ENCODE assay signal across 1 cellular context in genomic region chr7:112450807-112451661, GRCh38.
A peak's percentile ranks its signal among the peaks of the same experiment; 100 is the strongest.
TF ChIP-seq lines count a peak whose summit lies in the region.

No MANE protein-coding gene starts in this region.

TF ChIP-seq in HCT116, 20 proteins besides CTCF, POLR2A, EP300 and RAD21 (continued from another document):
- TF ChIP-seq ATF3 (IDR thresholded peaks at IDR 0.05) (no peak), EGR1 (IDR thresholded peaks at IDR 0.05; ENCODE audit: low read depth) (no peak), ZNF274 (IDR thresholded peaks at IDR 0.05; ENCODE audit: low read depth, low read length) (no peak), MAX (IDR thresholded peaks at IDR 0.05) (peak; percentile 79), YY1 (IDR thresholded peaks at IDR 0.05; ENCODE audit: extremely low read depth, insufficient replicate concordance, low read depth, low read length) (peak; percentile 73), CEBPB (IDR thresholded peaks at IDR 0.05; ENCODE audit: low read depth) (no peak), ELF1 (IDR thresholded peaks at IDR 0.05; ENCODE audit: borderline replicate concordance, low read depth) (no peak; the same call in 1 of the 2 replicates), FOSL1 (IDR thresholded peaks at IDR 0.05; ENCODE audit: low read depth) (no peak)
